18 cellular contexts compared by ENCODE assay signal in the genomic region with DNA sequence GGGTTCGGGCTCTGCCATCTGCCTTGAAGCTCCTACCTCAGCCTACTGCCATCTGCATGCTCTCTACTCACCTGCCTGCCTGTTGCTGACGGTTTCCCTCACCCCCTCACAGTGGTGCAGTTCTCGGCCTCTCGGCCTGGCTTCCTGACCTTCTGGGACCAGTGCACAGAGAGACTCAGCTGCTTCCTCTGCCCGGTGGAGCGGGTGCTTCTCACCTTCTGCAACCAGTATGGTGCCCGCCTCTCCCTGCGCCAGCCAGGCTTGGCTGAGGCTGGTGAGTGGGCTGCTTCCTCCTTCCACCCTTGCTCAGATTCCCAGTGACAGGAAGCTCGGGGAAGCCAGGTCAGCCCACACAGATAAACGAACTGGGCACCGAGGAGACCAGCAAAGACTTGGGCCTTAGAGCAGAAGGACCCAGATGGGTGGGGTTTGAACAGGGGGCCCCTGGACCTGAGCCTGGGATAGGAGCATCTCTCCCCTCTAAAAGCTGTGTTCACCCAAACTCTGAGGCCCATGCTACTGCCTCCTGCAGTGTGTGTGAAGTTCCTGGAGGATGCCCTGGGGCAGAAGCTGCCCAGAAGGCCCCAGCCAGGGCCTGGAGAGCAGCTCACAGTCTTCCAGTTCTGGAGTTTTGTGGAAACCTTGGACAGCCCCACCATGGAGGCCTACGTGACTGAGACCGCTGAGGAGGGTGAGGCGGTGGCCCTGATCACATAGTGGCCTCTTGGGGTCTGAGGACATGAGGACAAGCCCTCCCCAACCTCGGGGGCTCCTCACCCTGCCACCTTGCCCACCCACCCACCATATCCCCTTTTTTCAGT. TPM values are rescaled to one million over a fixed set of nuclear protein-coding genes. Genes with fewer than 3 reads are reported as not detected.
DNase-seq lines count a peak whose midpoint lies in the region; ATAC-seq and TF ChIP-seq lines count a peak whose summit lies in the region.
"Had no signal": no experiment of that assay in that cellular context is flagged by ENCODE, and none has a peak within 500 bp of the region (broad histone marks: within the 10 kb centered on the region; RNA-seq: fewer than 3 reads in every experiment).

No MANE protein-coding gene starts in this region.

- peak overlapping the region in 5 of 9 donors; percentile 13 to 98 (median 76) for H3K27ac Mint-ChIP-seq in naive thymus-derived CD4-positive, alpha-beta T cell
- H3K27ac Mint-ChIP-seq: activated T-helper 2 cell treated with anti-CD3 and anti-CD28 coated beads, Interferon-gamma antibody, Interleukin-2, Interleukin-4, amounts not matched to agents 10 μg/mL and 5 μg/mL and 100 μg/mL, durations not matched to agents 14 hours and 24 hours and 36 hours; endodermal cell; HFFc6; WTC11 had no signal

- no peak overlapping the region for H2AFZ ChIP-seq in mammary epithelial cell (ENCODE audit: low read depth, low read length)

- TF ChIP-seq CTCF in mammary epithelial cell (conservative IDR thresholded peaks at IDR 0.05 in 1 of 2, IDR thresholded peaks at IDR 0.05 in 1 of 2; ENCODE audit: extremely low read depth in 1 of 2, insufficient read depth in 1 of 2, low read depth in 1 of 2, low read length in 2 of 2), result no peak
- no peak for TF ChIP-seq CTCF in GM13977 (IDR thresholded peaks at IDR 0.05; ENCODE audit: extremely low read depth, insufficient read depth, missing control alignments)
- TF ChIP-seq CTCF in sigmoid colon (IDR thresholded peaks at IDR 0.05), result no peak

- intact Hi-C loops in mammary epithelial cell (cut with micrococcal nuclease) (no loop called here), sigmoid colon (cut with DNase I) (loop anchor here (5.0 kb wide), 1 partner anchor 122 kb away; a partner anchor contains a TSS)
- intact Hi-C loops in naive thymus-derived CD4-positive, alpha-beta T cell (cut with micrococcal nuclease), result no loop called here

- H3K4me3 Mint-ChIP-seq in naive thymus-derived CD4-positive, alpha-beta T cell, result no peak overlapping the region
- H3K4me3 Mint-ChIP-seq: endodermal cell, HFFc6, WTC11 had no signal

- H4K20me1 ChIP-seq in BLaER1 (peaks cover 23% of the 10 kb centered on the region), mammary epithelial cell (ENCODE audit: insufficient read depth, low read length) (no peaks in the 10 kb centered on the region)

- no peak for TF ChIP-seq POLR2A in sigmoid colon (IDR thresholded peaks at IDR 0.05)

- 67% methylated on average over 12 of the region's 15 CpGs for WGBS in mammary epithelial cell (ENCODE audit: low coverage, missing lambda C conversion rate)
- 75 to 91% methylated on average over 15 of the region's 15 CpGs for WGBS in sigmoid colon, 2 donors

- H3K4me1 Mint-ChIP-seq in naive thymus-derived CD4-positive, alpha-beta T cell, result peaks cover 35 to 58% (median 53%) of the 10 kb centered on the region in 7 donors
- H3K4me1 Mint-ChIP-seq: endodermal cell had no signal

- peaks cover 0 to 2% (median 0%) of the 10 kb centered on the region in 11 donors for H3K9me3 Mint-ChIP-seq in naive thymus-derived CD4-positive, alpha-beta T cell
- H3K9me3 Mint-ChIP-seq: activated T-helper 2 cell treated with anti-CD3 and anti-CD28 coated beads, Interferon-gamma antibody, Interleukin-2, Interleukin-4, amounts not matched to agents 10 μg/mL and 5 μg/mL and 100 μg/mL, durations not matched to agents 14 hours and 24 hours and 36 hours; endodermal cell; HFFc6; WTC11 had no signal

- H3K4me2 ChIP-seq in BLaER1 (peak overlapping the region; percentile 96), mammary epithelial cell (ENCODE audit: insufficient read depth, low read depth, low read length) (peak overlapping the region; percentile 23)

- peaks cover 98% of the 10 kb centered on the region for H3K4me1 ChIP-seq in BLaER1
- H3K4me1 ChIP-seq in mammary epithelial cell (ENCODE audit: insufficient read depth, low read length), result peaks cover 30% of the 10 kb centered on the region
- peaks cover 19 to 38% of the 10 kb centered on the region in 2 donors for H3K4me1 ChIP-seq in naive thymus-derived CD4-positive, alpha-beta T cell (ENCODE audit: control insufficient read depth in 2 of 2, insufficient read depth in 2 of 2, low read length in 2 of 2)
- H3K4me1 ChIP-seq in sigmoid colon, result peaks cover 0 to 22% (median 13%) of the 10 kb centered on the region in 4 donors

- H3K27ac ChIP-seq in BLaER1 (peak overlapping the region; percentile 100), mammary epithelial cell (ENCODE audit: insufficient read depth, low read depth, low read length) (no peak overlapping the region), sigmoid colon (no peak overlapping the region)
- no peak overlapping the region for H3K27ac ChIP-seq in naive thymus-derived CD4-positive, alpha-beta T cell (ENCODE audit: low read depth, low read length)
- H3K27ac ChIP-seq: ovary had no signal

- H3K36me3 ChIP-seq in BLaER1 (peaks cover 51% of the 10 kb centered on the region), H7 (replicated peaks; ENCODE audit: control insufficient read depth, insufficient read depth, low read length) (peaks cover 10% of the 10 kb centered on the region), mammary epithelial cell (ENCODE audit: insufficient read depth, low read length) (peaks cover 7% of the 10 kb centered on the region), sigmoid colon (peaks cover 28 to 87% (median 58%) of the 10 kb centered on the region in 4 donors)
- peaks cover 0 to 31% (median 0%) of the 10 kb centered on the region in 3 experiments for H3K36me3 ChIP-seq in naive thymus-derived CD4-positive, alpha-beta T cell (ENCODE audit: control insufficient read depth in 2 of 3, insufficient read depth in 3 of 3, low read length in 3 of 3)
- H3K36me3 ChIP-seq: ovary had no signal

- DNase-seq in H7 (peak; percentile 30), mammary epithelial cell (no peak), ACHN (no peak), G401 (ENCODE audit: low spot score) (no peak), GM13977 (ENCODE audit: low spot score) (no peak), sigmoid colon (no peak)
- DNase-seq in naive thymus-derived CD4-positive, alpha-beta T cell, result no peak
- DNase-seq: activated CD8-positive, alpha-beta memory T cell treated with anti-CD3 and anti-CD28 coated beads for 24 hours; DMS153; endodermal cell; HFFc6; NCI-H187; NCI-H446 treated with DMSO at 0.1 percent for 48 hours; T-helper 1 cell had no signal

- TF ChIP-seq EP300 in sigmoid colon (IDR thresholded peaks at IDR 0.05), result no peak

- H3K36me3 Mint-ChIP-seq in naive thymus-derived CD4-positive, alpha-beta T cell, result peaks cover 0 to 26% (median 6%) of the 10 kb centered on the region in 5 donors

- CTCF ChIA-PET in mammary epithelial cell (lab: Charles Lee; ENCODE audit: low non-redundant PET), result interaction anchor here (0.6 kb wide), 1 partner anchor 99 kb away, joined by 3 read pairs; no protein-coding TSS in a partner anchor
- CTCF ChIA-PET in naive thymus-derived CD4-positive, alpha-beta T cell (lab: Charles Lee), result interaction anchor here (0.8 to 6.0 kb wide), 5 partner anchors 16 to 126 kb away, joined by 3 to 256 read pairs (median 20); a partner anchor contains a TSS

- no peak for ATAC-seq in naive thymus-derived CD4-positive, alpha-beta T cell
- ATAC-seq: WTC11 had no signal

- dilution Hi-C loops in mammary epithelial cell (cut with HindIII; ENCODE audit: low sequenced_read_pairs), result no loop called here

- H3K9ac ChIP-seq in BLaER1 (peak overlapping the region; percentile 91), mammary epithelial cell (ENCODE audit: insufficient read depth, low read length) (no peak overlapping the region)

- POLR2A ChIA-PET in naive thymus-derived CD4-positive, alpha-beta T cell (lab: Charles Lee), result interaction anchor here (0.6 to 20.8 kb wide), 7 partner anchors 14 to 123 kb away, joined by 3 to 581 read pairs (median 6); a partner anchor contains a TSS

- no peaks in the 10 kb centered on the region for H3K79me2 ChIP-seq in mammary epithelial cell (ENCODE audit: insufficient read depth, low read length)

- H3K4me3 ChIP-seq in BLaER1 (peak overlapping the region; percentile 57), H7 (ENCODE audit: insufficient read depth, low read depth, low read length) (no peak overlapping the region), mammary epithelial cell (replicated peaks in 1 of 3; ENCODE audit: insufficient read depth in 1 of 3, low read depth in 2 of 3, low read length in 3 of 3) (no peak overlapping the region), sigmoid colon (no peak overlapping the region)
- no peak overlapping the region for H3K4me3 ChIP-seq in naive thymus-derived CD4-positive, alpha-beta T cell (ENCODE audit: low read length)
- H3K4me3 ChIP-seq: ovary had no signal

- in situ Hi-C loops in mammary epithelial cell (cut with MboI; ENCODE audit: low sequenced_read_pairs in 2 of 2) (no loop called here), ACHN (cut with HindIII; ENCODE audit: low pct_ligation_motif_present, low pct_unique_long_range_greater_than_20kb, low sequenced_read_pairs) (no loop called here), G401 (cut with HindIII; ENCODE audit: low sequenced_read_pairs) (no loop called here), GM13977 (cut with MboI; ENCODE audit: low pct_unique_long_range_greater_than_20kb, low sequenced_read_pairs, unreplicated experiment) (loop anchor here (25.0 kb wide), 1 partner anchor 367 kb away; no protein-coding TSS in a partner anchor)

- no peaks in the 10 kb centered on the region for H3K27me3 Mint-ChIP-seq in naive thymus-derived CD4-positive, alpha-beta T cell

- H3K9me3 ChIP-seq in BLaER1 (no peaks in the 10 kb centered on the region), mammary epithelial cell (replicated peaks; ENCODE audit: insufficient read depth, low read length) (no peaks in the 10 kb centered on the region), sigmoid colon (no peaks in the 10 kb centered on the region)
- H3K9me3 ChIP-seq in naive thymus-derived CD4-positive, alpha-beta T cell (ENCODE audit: control insufficient read depth in 2 of 3, low read length in 3 of 3), result no peaks in the 10 kb centered on the region
- H3K9me3 ChIP-seq: ovary had no signal

- no TSS peak for BruUV-seq in mammary epithelial cell (replicated peaks; lab: Mats Ljungman, UMichigan)

- no peaks in the 10 kb centered on the region for H3K27me3 ChIP-seq in BLaER1
- peaks cover 3% of the 10 kb centered on the region; the same call in 1 of the 2 replicates for H3K27me3 ChIP-seq in H7 (ENCODE audit: control insufficient read depth, insufficient read depth, low read length)
- H3K27me3 ChIP-seq in mammary epithelial cell (ENCODE audit: insufficient read depth, low read length), result no peaks in the 10 kb centered on the region
- H3K27me3 ChIP-seq in naive thymus-derived CD4-positive, alpha-beta T cell (ENCODE audit: control insufficient read depth in 2 of 2, insufficient read depth in 2 of 2, low read length in 2 of 2), result no peaks in the 10 kb centered on the region
- H3K27me3 ChIP-seq in sigmoid colon, result no peaks in the 10 kb centered on the region
- H3K27me3 ChIP-seq: ovary had no signal

RNA-seq across cellular contexts. Expression of a gene that starts 16.4 kb away (rescaled TPM):
- total RNA-seq in H7 (2014; rRNA removed; shearing (Covaris generic)), result 8.5 and 9.5 TPM in 2 replicates
- total RNA-seq in mammary epithelial cell (10 to 100 TPM; 35.3 to 64.8 TPM), sigmoid colon (10 to 100 TPM; 23.9 to 60.9 (median 35.2) TPM)
- polyA plus RNA-seq in mammary epithelial cell (15.3 TPM), sigmoid colon (10 to 100 TPM; 10.2 to 26.7 (median 11.8) TPM)
- 47.3 TPM for polyA minus RNA-seq in mammary epithelial cell
- 100 to 1,000 TPM in 1 of 5 experiments, 10 to 100 TPM in 4; 39.7 to 103 (median 48.9) TPM for total RNA-seq in naive thymus-derived CD4-positive, alpha-beta T cell
- 1 to 10 TPM; 2.5 to 5.0 TPM for polyA plus RNA-seq in naive thymus-derived CD4-positive, alpha-beta T cell
- total RNA-seq in G401 (2014; rRNA removed; shearing (Covaris generic)), result 4.1 and 11.5 TPM in 2 replicates

RNA-seq across cellular contexts. Expression of a gene that starts 17.3 kb away (rescaled TPM):
- total RNA-seq in H7 (2014; rRNA removed; shearing (Covaris generic)), result 35.7 and 42.9 TPM in 2 replicates
- total RNA-seq in mammary epithelial cell (10 to 100 TPM; 21.7 to 31.2 TPM), sigmoid colon (10 to 100 TPM; 29.2 to 45.7 (median 35.8) TPM)
- polyA plus RNA-seq in mammary epithelial cell (21.6 TPM), sigmoid colon (10 to 100 TPM; 25.8 to 28.8 (median 27.5) TPM)
- 44.1 TPM for polyA minus RNA-seq in mammary epithelial cell
- 10 to 100 TPM; 51.4 to 78.6 (median 67.3) TPM for total RNA-seq in naive thymus-derived CD4-positive, alpha-beta T cell
- 10 to 100 TPM; 49.8 to 59.8 TPM for polyA plus RNA-seq in naive thymus-derived CD4-positive, alpha-beta T cell
- total RNA-seq in G401 (2014; rRNA removed; shearing (Covaris generic)), result 32.4 and 37.3 TPM in 2 replicates
